Comparison of ENCODE assay signal across 9 cellular contexts in the genomic region with DNA sequence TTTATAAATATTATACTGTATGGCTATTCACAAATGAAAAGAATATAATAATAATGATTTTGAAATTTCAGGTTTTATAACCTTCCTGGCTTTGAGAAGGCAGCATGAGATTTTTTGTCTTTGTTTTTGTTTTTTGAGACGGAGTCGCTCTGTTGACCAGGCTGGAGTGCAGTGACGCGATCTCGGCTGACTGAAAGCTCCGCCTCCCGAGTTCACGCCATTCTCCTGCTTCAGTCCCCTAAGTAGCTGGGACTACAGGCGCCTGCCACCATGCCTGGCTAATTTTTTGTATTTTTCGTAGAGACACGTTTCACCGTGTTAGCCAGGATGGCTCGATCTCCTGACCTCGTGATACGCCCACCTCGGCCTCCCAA.
DNase-seq lines count a peak whose midpoint lies in the region; ATAC-seq and TF ChIP-seq lines count a peak whose summit lies in the region.
"Had no signal": no experiment of that assay in that cellular context is flagged by ENCODE, and none has a peak within 500 bp of the region (broad histone marks: within the 10 kb centered on the region; RNA-seq: fewer than 3 reads in every experiment).

No MANE protein-coding gene starts in this region.

- H3K27me3 Mint-ChIP-seq in WTC11 (ENCODE audit: low read depth) (peaks cover 24% of the 10 kb centered on the region), progenitor cell of endocrine pancreas (no peaks in the 10 kb centered on the region)
- H3K27me3 Mint-ChIP-seq: brain had no signal

- no peak overlapping the region for H3K27ac Mint-ChIP-seq in WTC11
- H3K27ac Mint-ChIP-seq in progenitor cell of endocrine pancreas, result no peak overlapping the region
- H3K27ac Mint-ChIP-seq: brain had no signal

- intact Hi-C loops in Right ventricle myocardium superior (cut with DNase I), result no loop called here

- no peak overlapping the region for H3K27ac ChIP-seq in HEK293 (ENCODE audit: extremely low read depth, low read depth, low read length)

- ATAC-seq in Right ventricle myocardium superior (ENCODE audit: poor library complexity) (peak; percentile 58), GM21528 (IDR thresholded peaks at IDR 0.05; ENCODE audit: low FRiP score, unreplicated experiment) (no peak), WTC11 (no peak)

- H3K36me3 ChIP-seq in HEK293 (ENCODE audit: control insufficient read depth in 2 of 2, insufficient read depth in 1 of 2, low read length in 2 of 2), result no peaks in the 10 kb centered on the region

- no peaks in the 10 kb centered on the region for H3K4me1 ChIP-seq in HEK293 (ENCODE audit: control insufficient read depth, insufficient read depth, low read length)

- peaks cover 78% of the 10 kb centered on the region for H3K9me3 Mint-ChIP-seq in WTC11
- H3K9me3 Mint-ChIP-seq in progenitor cell of endocrine pancreas (ENCODE audit: low read depth), result peaks cover 40% of the 10 kb centered on the region

- no peak overlapping the region for H3K4me3 ChIP-seq in HEK293 (ENCODE audit: low read depth, low read length)

- H3K9me3 ChIP-seq in HEK293 (ENCODE audit: control insufficient read depth, insufficient read depth, low read depth, low read length), result peaks cover 2% of the 10 kb centered on the region; the same call in 1 of the 2 replicates

- CTCF ChIA-PET in HEK293 (lab: Yijun Ruan, JAX), result interaction anchor here (0.6 kb wide), 1 partner anchor 1049 kb away, joined by 3 read pairs; no protein-coding TSS in a partner anchor
- CTCF ChIA-PET in WTC11 (lab: Charles Lee), result no interaction called here

- H3K4me1 Mint-ChIP-seq in WTC11 (no peaks in the 10 kb centered on the region), progenitor cell of endocrine pancreas (ENCODE audit: low read depth) (peaks cover 2% of the 10 kb centered on the region)
- H3K4me1 Mint-ChIP-seq: brain had no signal

- POLR2A ChIA-PET in HEK293 (lab: Yijun Ruan, JAX), result no interaction called here
- POLR2A ChIA-PET in WTC11 (lab: Charles Lee), result no interaction called here

- H3K4me3 Mint-ChIP-seq in WTC11 (no peak overlapping the region), progenitor cell of endocrine pancreas (ENCODE audit: low read depth) (no peak overlapping the region)
- H3K4me3 Mint-ChIP-seq: brain had no signal

- DNase-seq in activated CD4-positive, alpha-beta T cell treated with anti-CD3 and anti-CD28 coated beads, Interleukin-2, amount 50 U/mL, for 4 hours, result peak; percentile 12 to 18
- peak; percentile 68 for DNase-seq in Right ventricle myocardium superior
- DNase-seq in stimulated activated CD4-positive, alpha-beta T cell treated with anti-CD3 and anti-CD28 coated beads, Interleukin-4, amount 100 ng/mL, for 24 hours, result peak; percentile 29
- DNase-seq in WTC11 (ENCODE audit: low spot score), result no peak
- no peak for DNase-seq in progenitor cell of endocrine pancreas (ENCODE audit: low spot score, unreplicated experiment)
- DNase-seq in NCI-H446 (lab: John Stamatoyannopoulos, UW), result no peak

- TF ChIP-seq CTCF in HEK293 (tag by site-specific recombination; IDR thresholded peaks at IDR 0.05) (no peak), WTC11 (IDR thresholded peaks at IDR 0.05) (no peak), progenitor cell of endocrine pancreas (IDR thresholded peaks at IDR 0.05; ENCODE audit: unreplicated experiment) (no peak)

- H3K36me3 Mint-ChIP-seq in WTC11 (peaks cover 66% of the 10 kb centered on the region), progenitor cell of endocrine pancreas (ENCODE audit: insufficient read depth) (peaks cover 31% of the 10 kb centered on the region)
- H3K36me3 Mint-ChIP-seq: brain had no signal

TF ChIP-seq in HEK293, 187 proteins besides CTCF, POLR2A, EP300 and RAD21:
- no peak for TF ChIP-seq ZNF423 (tag by site-specific recombination; IDR thresholded peaks at IDR 0.05)
- no peak for TF ChIP-seq ZBTB8A (tag by site-specific recombination; IDR thresholded peaks at IDR 0.05)
- no peak for TF ChIP-seq ZNF548 (tag by site-specific recombination; IDR thresholded peaks at IDR 0.05)
- TF ChIP-seq, protein P1, sequence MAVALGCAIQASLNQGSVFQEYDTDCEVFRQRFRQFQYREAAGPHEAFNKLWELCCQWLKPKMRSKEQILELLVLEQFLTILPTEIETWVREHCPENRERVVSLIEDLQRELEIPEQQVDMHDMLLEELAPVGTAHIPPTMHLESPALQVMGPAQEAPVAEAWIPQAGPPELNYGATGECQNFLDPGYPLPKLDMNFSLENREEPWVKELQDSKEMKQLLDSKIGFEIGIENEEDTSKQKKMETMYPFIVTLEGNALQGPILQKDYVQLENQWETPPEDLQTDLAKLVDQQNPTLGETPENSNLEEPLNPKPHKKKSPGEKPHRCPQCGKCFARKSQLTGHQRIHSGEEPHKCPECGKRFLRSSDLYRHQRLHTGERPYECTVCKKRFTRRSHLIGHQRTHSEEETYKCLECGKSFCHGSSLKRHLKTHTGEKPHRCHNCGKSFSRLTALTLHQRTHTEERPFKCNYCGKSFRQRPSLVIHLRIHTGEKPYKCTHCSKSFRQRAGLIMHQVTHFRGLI (tag by site-specific recombination; IDR thresholded peaks at IDR 0.05), result no peak
- no peak for TF ChIP-seq ZNF777 (tag by site-specific recombination; IDR thresholded peaks at IDR 0.05; ENCODE audit: borderline replicate concordance)
- TF ChIP-seq ZNF335 (tag by site-specific recombination; conservative IDR thresholded peaks at IDR 0.05), result peak; percentile 38; the same call in 1 of the 2 replicates
TF ChIP-seq in HEK293: peak in this region for 1.

TF ChIP-seq in WTC11, 78 proteins besides CTCF, POLR2A, EP300 and RAD21:
- TF ChIP-seq RELA (CRISPR knock-in tag; IDR thresholded peaks at IDR 0.05; ENCODE audit: borderline replicate concordance), result no peak
- TF ChIP-seq TEAD1 (CRISPR knock-in tag; IDR thresholded peaks at IDR 0.05), result no peak
- TF ChIP-seq, protein P2, sequence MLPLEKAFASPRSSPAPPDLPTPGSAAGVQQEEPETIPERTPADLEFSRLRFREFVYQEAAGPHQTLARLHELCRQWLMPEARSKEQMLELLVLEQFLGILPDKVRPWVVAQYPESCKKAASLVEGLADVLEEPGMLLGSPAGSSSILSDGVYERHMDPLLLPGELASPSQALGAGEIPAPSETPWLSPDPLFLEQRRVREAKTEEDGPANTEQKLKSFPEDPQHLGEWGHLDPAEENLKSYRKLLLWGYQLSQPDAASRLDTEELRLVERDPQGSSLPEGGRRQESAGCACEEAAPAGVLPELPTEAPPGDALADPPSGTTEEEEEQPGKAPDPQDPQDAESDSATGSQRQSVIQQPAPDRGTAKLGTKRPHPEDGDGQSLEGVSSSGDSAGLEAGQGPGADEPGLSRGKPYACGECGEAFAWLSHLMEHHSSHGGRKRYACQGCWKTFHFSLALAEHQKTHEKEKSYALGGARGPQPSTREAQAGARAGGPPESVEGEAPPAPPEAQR (CRISPR knock-in tag; IDR thresholded peaks at IDR 0.05), result no peak

Comparison
In these comparisons a context has a peak if more than half of its experiments do, and no peak if none do; other contexts are left out.
1. DNase-seq: peak in activated CD4-positive, alpha-beta T cell treated with anti-CD3 and anti-CD28 coated beads, Interleukin-2, amount 50 U/mL, for 4 hours (2 of 2), Right ventricle myocardium superior (single experiment) and stimulated activated CD4-positive, alpha-beta T cell treated with anti-CD3 and anti-CD28 coated beads, Interleukin-4, amount 100 ng/mL, for 24 hours (single experiment); none in WTC11 (single experiment), progenitor cell of endocrine pancreas (single experiment) and NCI-H446 (0 of 2).